ENCODE assay signal across 10 cellular contexts in the genomic region with DNA sequence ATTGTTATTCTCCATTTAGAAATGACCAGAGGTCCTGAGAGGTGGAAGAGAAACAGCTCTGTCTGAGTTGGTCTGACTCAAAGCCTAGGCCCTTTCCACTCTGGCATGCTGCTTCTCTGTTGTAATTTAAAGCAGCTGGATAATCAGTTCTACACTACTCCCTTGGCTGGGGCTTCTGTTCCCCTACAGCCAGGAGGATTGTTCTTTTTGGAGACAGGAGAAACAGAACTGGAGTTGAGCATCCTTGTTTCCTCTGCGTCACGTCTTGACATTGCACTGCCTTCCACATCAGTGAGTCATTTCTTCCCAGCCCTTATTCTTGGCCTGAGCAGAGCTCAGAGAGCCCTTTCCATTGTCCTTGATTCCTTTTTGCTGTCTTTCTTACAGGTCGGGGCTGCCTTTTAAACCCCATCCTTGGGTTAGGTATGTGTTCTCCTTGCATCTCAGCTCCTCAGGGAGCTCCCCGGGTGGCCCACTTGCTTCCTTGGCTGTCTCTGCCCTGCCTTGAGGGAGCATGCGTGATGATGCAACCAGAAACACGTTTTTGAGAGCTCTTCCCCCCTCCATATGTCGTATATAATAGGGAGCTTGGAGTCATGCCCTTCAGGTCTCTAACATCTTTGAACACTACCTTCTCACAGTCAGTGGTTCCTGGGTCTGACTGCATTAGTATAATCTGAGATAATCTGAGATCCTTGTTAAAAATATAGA. TPM values are rescaled to one million over a fixed set of nuclear protein-coding genes. Genes with fewer than 3 reads are reported as not detected.
DNase-seq lines count a peak whose midpoint lies in the region; ATAC-seq, FAIRE-seq and TF ChIP-seq lines count a peak whose summit lies in the region.
"Had no signal": no experiment of that assay in that cellular context is flagged by ENCODE, and none has a peak within 500 bp of the region (broad histone marks: within the 10 kb centered on the region; RNA-seq: fewer than 3 reads in every experiment).

No MANE protein-coding gene starts in this region.

- TF ChIP-seq CTCF in H1 (IDR thresholded peaks at IDR 0.05; ENCODE audit: control extremely low read depth in 1 of 3, insufficient read depth in 1 of 3, low read depth in 1 of 3, low read length in 3 of 3): no peak

- H3K27ac ChIP-seq in H1 (ENCODE audit: low read depth, low read length) (no peak overlapping the region), mesendoderm (ENCODE audit: low read depth, low read length) (no peak overlapping the region), aorta (ENCODE audit: low read depth in 1 of 2, low read length in 2 of 2) (peak overlapping the region; percentile 39 to 55)
- H3K27ac ChIP-seq: A549 had no signal

- H3K4ac ChIP-seq in H1 (replicated peaks; ENCODE audit: insufficient read length, low read depth, low read length) (no peak overlapping the region), mesendoderm (ENCODE audit: low read depth, low read length) (no peak overlapping the region)

- no peak for FAIRE-seq in H1 (lab: Jason Lieb, UNC)
- FAIRE-seq: A549 had no signal

- POLR2A ChIA-PET in H1 (lab: Charles Lee; ENCODE audit: partially characterized antibody): no interaction called here

- no peak overlapping the region for H4K8ac ChIP-seq in H1 (ENCODE audit: extremely low read depth, insufficient read depth, low read length)
- no peak overlapping the region for H4K8ac ChIP-seq in mesendoderm (ENCODE audit: low read depth, low read length)

- H3K4me3 ChIP-seq in H1 (ENCODE audit: extremely low read depth in 1 of 4, insufficient read depth in 2 of 4, low read depth in 3 of 4, low read length in 4 of 4) (no peak overlapping the region), mesendoderm (ENCODE audit: low read length) (no peak overlapping the region), aorta (ENCODE audit: low read length in 2 of 2) (no peak overlapping the region)
- H3K4me3 ChIP-seq: A549 had no signal

- intact Hi-C loops in aorta (cut with DNase I): no loop called here

- no peak overlapping the region for H2BK120ac ChIP-seq in H1 (replicated peaks; ENCODE audit: low read depth, low read length)
- no peak overlapping the region for H2BK120ac ChIP-seq in mesendoderm (ENCODE audit: low read depth, low read length)

- H2BK20ac ChIP-seq in H1 (ENCODE audit: low read length): no peak overlapping the region

- no peaks in the 10 kb centered on the region for H3K27me3 ChIP-seq in H1 (replicated peaks in 1 of 4; ENCODE audit: control insufficient read depth in 3 of 4, extremely low read depth in 1 of 4, insufficient read depth in 3 of 4, low read length in 3 of 4)
- no peaks in the 10 kb centered on the region for H3K27me3 ChIP-seq in mesendoderm (ENCODE audit: insufficient read depth, low read length, poor library complexity)
- H3K27me3 ChIP-seq in aorta (ENCODE audit: control insufficient read depth in 1 of 2, insufficient read depth in 2 of 2, low read length in 1 of 2): no peaks in the 10 kb centered on the region

- no peak for TF ChIP-seq EP300 in H1 (IDR thresholded peaks at IDR 0.05; ENCODE audit: borderline replicate concordance in 1 of 2, low read depth in 2 of 2, low read length in 2 of 2)

- H3K14ac ChIP-seq in H1 (ENCODE audit: insufficient read length): no peak overlapping the region

- no peaks in the 10 kb centered on the region for H3K23me2 ChIP-seq in H1 (ENCODE audit: low read depth, low read length)

- no peaks in the 10 kb centered on the region for H4K20me1 ChIP-seq in H1 (replicated peaks in 1 of 2; ENCODE audit: control insufficient read depth in 1 of 2, insufficient read depth in 2 of 2, low read length in 2 of 2)

- H2AK5ac ChIP-seq in H1 (ENCODE audit: low read depth, low read length) (no peak overlapping the region), mesendoderm (ENCODE audit: low read length) (no peak overlapping the region)

- H3K9ac ChIP-seq in H1 (replicated peaks in 1 of 4; ENCODE audit: extremely low read depth in 1 of 4, low read depth in 3 of 4, low read length in 3 of 4) (no peak overlapping the region), mesendoderm (ENCODE audit: low read length) (no peak overlapping the region)

- CTCF ChIA-PET in H1 (lab: Charles Lee; ENCODE audit: partially characterized antibody): interaction anchor here (1.0 to 6.0 kb wide), 9 partner anchors 8 to 125 kb away, joined by 3 to 40 read pairs (median 5); no protein-coding TSS in a partner anchor

- H3K4me2 ChIP-seq in H1 (ENCODE audit: insufficient read depth in 1 of 2, low read depth in 2 of 2, low read length in 2 of 2) (no peak overlapping the region), mesendoderm (ENCODE audit: low read length) (no peak overlapping the region)
- H3K4me2 ChIP-seq: A549 had no signal

- H4K5ac ChIP-seq in H1 (ENCODE audit: insufficient read length, low read depth, low read length): no peak overlapping the region
- H4K5ac ChIP-seq in mesendoderm (ENCODE audit: low read length): no peak overlapping the region

- H3K36me3 ChIP-seq in H1 (ENCODE audit: control insufficient read depth in 2 of 4, insufficient read depth in 4 of 4, low read length in 3 of 4): peaks cover 0 to 2% (median 0%) of the 10 kb centered on the region in 4 experiments; a peak in 1 of 8 replicates
- peaks cover 3% of the 10 kb centered on the region for H3K36me3 ChIP-seq in mesendoderm (ENCODE audit: control insufficient read depth, insufficient read depth, low read length)
- peaks cover 6 to 16% of the 10 kb centered on the region in 2 donors for H3K36me3 ChIP-seq in aorta (ENCODE audit: control insufficient read depth in 1 of 2, insufficient read depth in 2 of 2, low read length in 1 of 2)

- H3K4me1 ChIP-seq in H1 (replicated peaks in 1 of 4; ENCODE audit: control insufficient read depth in 3 of 4, insufficient read depth in 4 of 4, low read length in 3 of 4) (no peaks in the 10 kb centered on the region), mesendoderm (ENCODE audit: control insufficient read depth, low read depth, low read length) (no peaks in the 10 kb centered on the region), aorta (ENCODE audit: control insufficient read depth in 1 of 2, insufficient read depth in 2 of 2, low read length in 2 of 2) (no peaks in the 10 kb centered on the region)
- H3K4me1 ChIP-seq: A549 had no signal

- no peak overlapping the region for H2AFZ ChIP-seq in H1 (ENCODE audit: low read length)

- no peak overlapping the region for H2BK15ac ChIP-seq in H1 (ENCODE audit: low read length)
- no peak overlapping the region for H2BK15ac ChIP-seq in mesendoderm (replicated peaks; ENCODE audit: low read depth)

- no peak overlapping the region for H4K91ac ChIP-seq in H1 (replicated peaks; ENCODE audit: insufficient read length, low read length)

- no peak for TF ChIP-seq POLR2A in H1 (IDR thresholded peaks at IDR 0.05; ENCODE audit: control extremely low read depth in 1 of 2, low read depth in 2 of 2, low read length in 2 of 2)

- ATAC-seq in aorta (ENCODE audit: low FRiP score) (peak; percentile 83), HG03159 (IDR thresholded peaks at IDR 0.05; ENCODE audit: unreplicated experiment) (no peak)
- ATAC-seq: A549 had no signal

- H2BK5ac ChIP-seq in H1 (ENCODE audit: low read depth, low read length): no peak overlapping the region
- H2BK5ac ChIP-seq in mesendoderm (ENCODE audit: low read length): no peak overlapping the region

- H3K56ac ChIP-seq in H1 (replicated peaks; ENCODE audit: insufficient read length, low read depth, low read length) (no peak overlapping the region), mesendoderm (ENCODE audit: low read length) (no peak overlapping the region)

- peak; percentile 28 for DNase-seq in NCI-H82 (lab: John Stamatoyannopoulos, UW)
- no peak for DNase-seq in NCI-H82 treated with DMSO at 0.1 percent for 48 hours (lab: John Stamatoyannopoulos, UW; ENCODE audit: unreplicated experiment)
- DNase-seq in H1 (ENCODE audit: low read depth in 1 of 2, low spot score in 2 of 2): no peak
- peak; percentile 11 for DNase-seq in mesendoderm
- DNase-seq in aorta: peak in 1 of 2 donors; percentile 63
- DNase-seq in NCI-H1092 (lab: John Stamatoyannopoulos, UW): no peak
- DNase-seq in stimulated activated CD4-positive, alpha-beta T cell treated with anti-CD3 and anti-CD28 coated beads, Interleukin-4, amount 100 ng/mL, for 4 hours: no peak
- DNase-seq: KG1 had no signal

- no peak overlapping the region for H3K18ac ChIP-seq in H1 (ENCODE audit: extremely low read depth, low read length)
- H3K18ac ChIP-seq in mesendoderm (ENCODE audit: low read length): no peak overlapping the region

- no peaks in the 10 kb centered on the region for H3K79me2 ChIP-seq in H1 (ENCODE audit: control insufficient read depth in 1 of 2, insufficient read depth in 2 of 2, low read length in 2 of 2)
- no peaks in the 10 kb centered on the region for H3K79me2 ChIP-seq in mesendoderm (ENCODE audit: control insufficient read depth, insufficient read depth, low read length)

- WGBS in H1 (ENCODE audit: extremely low coverage in 1 of 2, insufficient coverage in 1 of 2, insufficient read length in 1 of 2, insufficient replicate concordance in 2 of 2, low coverage in 1 of 2, low lambda C conversion rate in 2 of 2, missing lambda C conversion rate in 1 of 2), 2 experiments: 80% methylated on average over 7 of the region's 7 CpGs; no CpG with 5 or more reads in 1 of the 2 experiments
- WGBS in mesendoderm (ENCODE audit: extremely low coverage, insufficient coverage, low lambda C conversion rate): no CpG with 5 or more reads among the region's 7 CpGs
- 54 to 60% methylated on average over 7 of the region's 7 CpGs for WGBS in aorta, 2 donors

- H2BK12ac ChIP-seq in H1 (ENCODE audit: low read depth, low read length): no peak overlapping the region

- TF ChIP-seq RAD21 in H1 (IDR thresholded peaks at IDR 0.05 in 1 of 2, conservative IDR thresholded peaks at IDR 0.05 in 1 of 2; ENCODE audit: low read depth in 2 of 2, low read length in 2 of 2): no peak

- H3K23ac ChIP-seq in H1 (ENCODE audit: insufficient read length) (no peak overlapping the region), mesendoderm (ENCODE audit: low read length) (no peak overlapping the region)

- H3K79me1 ChIP-seq in H1 (ENCODE audit: low read depth, low read length) (no peaks in the 10 kb centered on the region), mesendoderm (ENCODE audit: low read length) (no peaks in the 10 kb centered on the region)

- H3K9me3 ChIP-seq in H1 (ENCODE audit: insufficient read depth in 2 of 2, low read depth in 1 of 2, low read length in 1 of 2) (no peaks in the 10 kb centered on the region), aorta (ENCODE audit: control insufficient read depth, low read length) (no peaks in the 10 kb centered on the region)
- H3K9me3 ChIP-seq: A549 had no signal

RNA-seq across cellular contexts. Expression of gene CYB5R2, which starts 35.7 kb away (rescaled TPM):
- total RNA-seq in H1 (2021; fragmentation: NEBNext Ultra II Directional; extraction: Animal tissue kit (Norgen Biotek cat#: 25700)): 50.4 and 53.0 TPM in 2 replicates
- polyA plus RNA-seq in H1 (2011; rRNA removed) (51.5 and 55.9 TPM in 2 replicates), aorta (10 to 100 TPM; 20.0 to 27.6 TPM)
- 60.1 TPM for polyA plus RNA-seq in H1 (2011; cell fraction: cytosol; rRNA removed)
- polyA plus RNA-seq in H1 (2011; cell fraction: nucleus; rRNA removed): 92.4 TPM
- polyA plus RNA-seq in H1 (2012, experiment 1 of 2): 61.0 to 67.9 TPM (median 65.5 TPM) in 4 replicates
- polyA plus RNA-seq in H1 (2012, experiment 2 of 2): 97.4 TPM
- polyA plus RNA-seq in H1 (2013, experiment 1 of 2): 52.9 TPM
- 53.4 TPM for polyA plus RNA-seq in H1 (2013, experiment 2 of 2)
- 43.1 and 49.4 TPM in 2 replicates for polyA minus RNA-seq in H1 (2011; rRNA and poly(A)+ RNA removed)
- polyA minus RNA-seq in H1 (2011; cell fraction: cytosol; rRNA and poly(A)+ RNA removed): 20.8 TPM
- 32.8 TPM for polyA minus RNA-seq in H1 (2011; cell fraction: nucleus; rRNA and poly(A)+ RNA removed)
- polyA plus RNA-seq in mesendoderm (2013, experiment 1 of 2): 43.8 TPM
- polyA plus RNA-seq in mesendoderm (2013, experiment 2 of 2): 44.0 TPM
- 10 to 100 TPM in 1 of 2 donors, 1 to 10 TPM in 1; 8.3 to 10.1 TPM for total RNA-seq in aorta

Comparison
In these comparisons a context has a peak if more than half of its experiments do, and no peak if none do; other contexts are left out.
1. DNase-seq: peak in NCI-H82 (single experiment) and mesendoderm (single experiment); none in NCI-H82 treated with DMSO at 0.1 percent for 48 hours (single experiment), H1 (0 of 2), NCI-H1092 (single experiment) and stimulated activated CD4-positive, alpha-beta T cell treated with anti-CD3 and anti-CD28 coated beads, Interleukin-4, amount 100 ng/mL, for 4 hours (0 of 2).
2. H3K27ac ChIP-seq: peak in aorta (2 of 2); none in H1 (single experiment) and mesendoderm (single experiment).